1 cellular context compared by ENCODE assay signal in genomic region chr9:126514037-126514821, GRCh38.
TF ChIP-seq lines count a peak whose summit lies in the region.

No MANE protein-coding gene starts in this region.

TF ChIP-seq in SK-N-SH treated with all-trans-retinoic acid at 6 μM for 48 hours, 23 proteins besides CTCF, POLR2A, EP300 and RAD21 (continued from another document):
- TF ChIP-seq, protein P1, sequence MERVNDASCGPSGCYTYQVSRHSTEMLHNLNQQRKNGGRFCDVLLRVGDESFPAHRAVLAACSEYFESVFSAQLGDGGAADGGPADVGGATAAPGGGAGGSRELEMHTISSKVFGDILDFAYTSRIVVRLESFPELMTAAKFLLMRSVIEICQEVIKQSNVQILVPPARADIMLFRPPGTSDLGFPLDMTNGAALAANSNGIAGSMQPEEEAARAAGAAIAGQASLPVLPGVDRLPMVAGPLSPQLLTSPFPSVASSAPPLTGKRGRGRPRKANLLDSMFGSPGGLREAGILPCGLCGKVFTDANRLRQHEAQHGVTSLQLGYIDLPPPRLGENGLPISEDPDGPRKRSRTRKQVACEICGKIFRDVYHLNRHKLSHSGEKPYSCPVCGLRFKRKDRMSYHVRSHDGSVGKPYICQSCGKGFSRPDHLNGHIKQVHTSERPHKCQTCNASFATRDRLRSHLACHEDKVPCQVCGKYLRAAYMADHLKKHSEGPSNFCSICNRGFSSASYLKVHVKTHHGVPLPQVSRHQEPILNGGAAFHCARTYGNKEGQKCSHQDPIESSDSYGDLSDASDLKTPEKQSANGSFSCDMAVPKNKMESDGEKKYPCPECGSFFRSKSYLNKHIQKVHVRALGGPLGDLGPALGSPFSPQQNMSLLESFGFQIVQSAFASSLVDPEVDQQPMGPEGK (CRISPR knock-in tag; IDR thresholded peaks at IDR 0.05; ENCODE audit: borderline replicate concordance) = no peak
- TF ChIP-seq ZC3H10 (CRISPR knock-in tag; IDR thresholded peaks at IDR 0.05) (no peak), CSRNP3 (CRISPR knock-in tag; IDR thresholded peaks at IDR 0.05) (no peak), BACH2 (CRISPR knock-in tag; IDR thresholded peaks at IDR 0.05; ENCODE audit: borderline replicate concordance) (no peak), CSDC2 (CRISPR knock-in tag; IDR thresholded peaks at IDR 0.05) (no peak), TCF4 (CRISPR knock-in tag; IDR thresholded peaks at IDR 0.05; ENCODE audit: borderline replicate concordance) (no peak), TSHZ2 (CRISPR knock-in tag; IDR thresholded peaks at IDR 0.05) (no peak)
